In genomic region chr3:113531826-113532697, GRCh38 we compare ENCODE assay signal across 7 cellular contexts. TPM values are rescaled to one million over a fixed set of nuclear protein-coding genes. Genes with fewer than 3 reads are reported as not detected.
DNase-seq lines count a peak whose midpoint lies in the region; ATAC-seq and TF ChIP-seq lines count a peak whose summit lies in the region.

Gene SIDT1, plus strand, starts transcription at chr3:113532555. Its CDS starts 467 bp downstream, at chr3:113533022.

- DNase-seq in NCI-H1436 treated with DMSO at 0.1 percent for 48 hours (lab: John Stamatoyannopoulos, UW) (peak; percentile 62), mucosa of descending colon (peak; percentile 75 to 79 (median 77))
- peak; percentile 64 for DNase-seq in activated CD4-positive, alpha-beta T cell treated with anti-CD3 and anti-CD28 coated beads, Interleukin-2, amount 50 U/mL, for 4 hours
- peak; percentile 37 for DNase-seq in effector CD8-positive, alpha-beta T cell (lab: John Stamatoyannopoulos, UW)
- peak; percentile 65 for DNase-seq in stimulated activated naive CD8-positive, alpha-beta T cell treated with anti-CD3 and anti-CD28 coated beads, Interleukin-15, Interleukin-2, amounts not matched to agents 100 U/mL and 50 U/mL, for 24 hours

- H3K4me1 ChIP-seq in mucosa of descending colon (ENCODE audit: low read depth), result peaks cover 23% of the 10 kb centered on the region

- H3K9me3 ChIP-seq in mucosa of descending colon, result no peaks in the 10 kb centered on the region

- H3K36me3 ChIP-seq in mucosa of descending colon (ENCODE audit: low read depth), result no peaks in the 10 kb centered on the region

- ATAC-seq in GM18511 (IDR thresholded peaks at IDR 0.05; ENCODE audit: unreplicated experiment), result peak; percentile 73
- ATAC-seq in HG02759 (IDR thresholded peaks at IDR 0.05; ENCODE audit: unreplicated experiment), result peak; percentile 70
- ATAC-seq in mucosa of descending colon, result peak; percentile 78
- ATAC-seq in stimulated activated naive CD8-positive, alpha-beta T cell treated with anti-CD3 and anti-CD28 coated beads, Interleukin-15, Interleukin-2, amounts not matched to agents 100 U/mL and 50 U/mL, for 24 hours, result peak; percentile 77

- H3K4me3 ChIP-seq in mucosa of descending colon, result peak within 1 kb of the TSS; percentile 76

- TF ChIP-seq CTCF in mucosa of descending colon (IDR thresholded peaks at IDR 0.05), result no peak

- intact Hi-C loops in mucosa of descending colon (cut with DNase I, micrococcal nuclease), result no loop called here

RNA-seq across cellular contexts. Expression of gene SIDT1, which starts in this region (rescaled TPM):
- total RNA-seq in mucosa of descending colon, result 10 to 100 TPM; 22.4 to 61.2 (median 37.0) TPM

Comparison
In these comparisons a context has a peak if more than half of its experiments do, and no peak if none do; other contexts are left out.
1. Peak in every context shown above with its lines: DNase-seq, ATAC-seq and H3K4me3 ChIP-seq.